ENCODE assay signal across 1 cellular context in genomic region chr15:74208496-74208895, GRCh38.
TF ChIP-seq lines count a peak whose summit lies in the region.

No MANE protein-coding gene starts in this region.

TF ChIP-seq in H1, 55 proteins besides CTCF, POLR2A, EP300 and RAD21:
- TF ChIP-seq E2F6 (IDR thresholded peaks at IDR 0.05) (peak; percentile 64; the same call in 1 of the 2 replicates), POLR2AphosphoS5 (IDR thresholded peaks at IDR 0.05; ENCODE audit: low read depth, low read length) (no peak)
